Comparison of ENCODE assay signal across 8 cellular contexts in genomic region chr3:16311960-16312451, GRCh38. TPM values are rescaled to one million over a fixed set of nuclear protein-coding genes. Genes with fewer than 3 reads are reported as not detected.
DNase-seq lines count a peak whose midpoint lies in the region; ATAC-seq and TF ChIP-seq lines count a peak whose summit lies in the region.

No MANE protein-coding gene starts in this region.

- H3K9me3 Mint-ChIP-seq in activated CD4-positive, alpha-beta memory T cell treated with anti-CD3 and anti-CD28 coated beads, Interleukin-2, amount 10 ng/mL, durations not matched to agents 7 days and 5 days: no peaks in the 10 kb centered on the region

- peaks cover 38% of the 10 kb centered on the region for H3K36me3 ChIP-seq in left ventricle myocardium inferior

- DNase-seq in activated naive CD4-positive, alpha-beta T cell treated with Interleukin-2 at 50 U/mL for 16 hours: peak; percentile 43
- no peak for DNase-seq in activated naive CD4-positive, alpha-beta T cell treated with anti-CD3 and anti-CD28 coated beads, Interleukin-2, amount 50 U/mL, for 16 hours
- peak; percentile 71 for DNase-seq in activated CD4-positive, alpha-beta memory T cell treated with anti-CD3 and anti-CD28 coated beads, Interleukin-2, amount 10 ng/mL, durations not matched to agents 7 days and 5 days
- DNase-seq in left ventricle myocardium inferior: peak; percentile 46
- no peak for DNase-seq in epidermal melanocyte (ENCODE audit: insufficient read length, low spot score)
- no peak for DNase-seq in NCI-H128 (lab: John Stamatoyannopoulos, UW; ENCODE audit: unreplicated experiment)
- no peak for DNase-seq in head of caudate nucleus

- H3K4me3 ChIP-seq in left ventricle myocardium inferior: no peak overlapping the region

- no peaks in the 10 kb centered on the region for H3K27me3 Mint-ChIP-seq in activated CD4-positive, alpha-beta memory T cell treated with anti-CD3 and anti-CD28 coated beads, Interleukin-2, amount 10 ng/mL, durations not matched to agents 7 days and 5 days

- CTCF ChIA-PET in activated CD4-positive, alpha-beta memory T cell treated with anti-CD3 and anti-CD28 coated beads, Interleukin-2, amount 10 ng/mL, durations not matched to agents 7 days and 5 days (lab: Charles Lee): interaction anchor here (0.6 to 11.3 kb wide), 5 partner anchors 17 to 529 kb away, joined by 3 to 163 read pairs (median 5); partner anchors contain the start of genes DPH3 and OXNAD1

- POLR2A ChIA-PET in activated CD4-positive, alpha-beta memory T cell treated with anti-CD3 and anti-CD28 coated beads, Interleukin-2, amount 10 ng/mL, durations not matched to agents 7 days and 5 days (lab: Charles Lee): interaction anchor here (0.8 to 4.2 kb wide), 12 partner anchors 8 to 530 kb away, joined by 3 to 29 read pairs (median 4); partner anchors contain the start of genes DPH3 and OXNAD1

- peak; percentile 63 for ATAC-seq in HG03354 (IDR thresholded peaks at IDR 0.05; ENCODE audit: poor library complexity, severe bottlenecking, unreplicated experiment)

- TF ChIP-seq CTCF in left ventricle myocardium inferior (IDR thresholded peaks at IDR 0.05; ENCODE audit: borderline replicate concordance): no peak

- H3K4me1 Mint-ChIP-seq in activated CD4-positive, alpha-beta memory T cell treated with anti-CD3 and anti-CD28 coated beads, Interleukin-2, amount 10 ng/mL, durations not matched to agents 7 days and 5 days: peaks cover 87% of the 10 kb centered on the region

- H3K27ac Mint-ChIP-seq in activated CD4-positive, alpha-beta memory T cell treated with anti-CD3 and anti-CD28 coated beads, Interleukin-2, amount 10 ng/mL, durations not matched to agents 7 days and 5 days: peak overlapping the region; percentile 87

- peak overlapping the region; percentile 81 for H3K27ac ChIP-seq in left ventricle myocardium inferior (replicated peaks)

- peaks cover 72% of the 10 kb centered on the region for H3K36me3 Mint-ChIP-seq in activated CD4-positive, alpha-beta memory T cell treated with anti-CD3 and anti-CD28 coated beads, Interleukin-2, amount 10 ng/mL, durations not matched to agents 7 days and 5 days (ENCODE audit: low read depth)

- no peaks in the 10 kb centered on the region for H3K9me3 ChIP-seq in left ventricle myocardium inferior (replicated peaks)

- H3K4me1 ChIP-seq in left ventricle myocardium inferior: peaks cover 34% of the 10 kb centered on the region

- H3K27me3 ChIP-seq in left ventricle myocardium inferior (ENCODE audit: low read depth): no peaks in the 10 kb centered on the region

- intact Hi-C loops in left ventricle myocardium inferior (cut with micrococcal nuclease): no loop called here
- intact Hi-C loops in head of caudate nucleus (cut with DNase I): no loop called here

- peak overlapping the region; percentile 54 for H3K4me3 Mint-ChIP-seq in activated CD4-positive, alpha-beta memory T cell treated with anti-CD3 and anti-CD28 coated beads, Interleukin-2, amount 10 ng/mL, durations not matched to agents 7 days and 5 days

RNA-seq across cellular contexts. Expression of gene OXNAD1, which starts 47.0 kb away (rescaled TPM):
- 10 to 100 TPM; 26.9 to 27.1 TPM for total RNA-seq in activated CD4-positive, alpha-beta memory T cell treated with anti-CD3 and anti-CD28 coated beads, Interleukin-2, amount 10 ng/mL, durations not matched to agents 7 days and 5 days
- total RNA-seq in left ventricle myocardium inferior: 20.2 TPM

RNA-seq across cellular contexts. Expression of gene DPH3, which starts 47.3 kb away (rescaled TPM):
- total RNA-seq in activated CD4-positive, alpha-beta memory T cell treated with anti-CD3 and anti-CD28 coated beads, Interleukin-2, amount 10 ng/mL, durations not matched to agents 7 days and 5 days: 10 to 100 TPM; 16.7 to 19.8 TPM
- total RNA-seq in left ventricle myocardium inferior: 25.9 TPM

Comparison
In these comparisons a context has a peak if more than half of its experiments do, and no peak if none do; other contexts are left out.
1. DNase-seq: peak in activated naive CD4-positive, alpha-beta T cell treated with Interleukin-2 at 50 U/mL for 16 hours (single experiment), activated CD4-positive, alpha-beta memory T cell treated with anti-CD3 and anti-CD28 coated beads, Interleukin-2, amount 10 ng/mL, durations not matched to agents 7 days and 5 days (single experiment) and left ventricle myocardium inferior (single experiment); none in activated naive CD4-positive, alpha-beta T cell treated with anti-CD3 and anti-CD28 coated beads, Interleukin-2, amount 50 U/mL, for 16 hours (single experiment), epidermal melanocyte (single experiment), NCI-H128 (single experiment) and head of caudate nucleus (0 of 42).